ENCODE assay signal across 1 cellular context in genomic region chr16:69338557-69339288, GRCh38.
TF ChIP-seq lines count a peak whose summit lies in the region.

No MANE protein-coding gene starts in this region.

TF ChIP-seq in SK-N-SH, 30 proteins besides CTCF, POLR2A, EP300 and RAD21 (continued from another document):
- TF ChIP-seq MAX (IDR thresholded peaks at IDR 0.05; ENCODE audit: low read depth) = no peak
